8 cellular contexts compared by ENCODE assay signal in the genomic region with DNA sequence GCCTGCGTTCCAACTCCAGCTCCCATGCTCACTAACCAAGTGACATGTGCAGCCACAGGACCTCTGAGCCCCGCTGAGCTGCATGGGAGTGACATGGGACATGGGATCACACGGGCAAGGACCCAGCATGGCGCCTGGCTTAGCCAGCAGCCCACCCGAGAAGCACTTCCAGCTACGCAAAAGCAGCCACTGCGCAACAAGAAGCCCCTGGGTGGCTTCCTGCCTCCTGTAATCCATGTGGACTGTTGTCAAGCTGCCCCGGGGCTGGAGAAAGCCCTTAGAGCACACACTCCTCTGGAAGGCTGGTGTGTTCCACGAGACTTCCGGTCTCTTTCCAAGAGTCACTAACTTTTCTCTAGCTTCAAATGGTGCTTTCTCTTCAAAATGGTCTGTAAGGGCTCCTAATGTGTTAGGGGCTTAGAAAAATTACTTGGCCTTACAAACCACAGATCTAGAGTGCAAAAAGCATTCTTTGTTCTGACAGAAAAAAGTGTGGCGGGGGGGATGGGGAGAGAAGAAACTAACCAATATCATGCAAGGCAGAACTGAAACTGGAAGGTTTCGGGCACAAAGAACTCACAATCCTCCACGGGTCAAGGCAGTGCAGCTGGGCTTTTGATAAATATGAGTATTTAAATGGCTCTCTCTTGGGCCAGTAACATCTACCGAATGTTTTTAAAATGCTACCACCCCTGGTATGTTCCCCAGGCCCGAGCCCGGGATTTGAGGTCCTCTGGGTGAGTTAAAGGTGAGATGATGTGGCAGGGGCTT. TPM values are rescaled to one million over a fixed set of nuclear protein-coding genes. Genes with fewer than 3 reads are reported as not detected.
A peak's percentile ranks its signal among the peaks of the same experiment; 100 is the strongest.
DNase-seq lines count a peak whose midpoint lies in the region; ATAC-seq and TF ChIP-seq lines count a peak whose summit lies in the region.

No MANE protein-coding gene starts in this region.

- no peaks in the 10 kb centered on the region for H3K27me3 Mint-ChIP-seq in stimulated activated naive CD8-positive, alpha-beta T cell treated with anti-CD3 and anti-CD28 coated beads, Interleukin-15, amount 100 ng/mL, for 72 hours

- no peak overlapping the region for H3K27ac ChIP-seq in lower lobe of right lung

- H3K36me3 ChIP-seq in lower lobe of right lung = peaks cover 63% of the 10 kb centered on the region

- ATAC-seq in GM18873 (IDR thresholded peaks at IDR 0.05; ENCODE audit: low FRiP score, unreplicated experiment) (peak; percentile 46), HG02610 (IDR thresholded peaks at IDR 0.05; ENCODE audit: unreplicated experiment) (peak; percentile 50), lower lobe of right lung (no peak)
- no peak for ATAC-seq in stimulated activated naive CD8-positive, alpha-beta T cell treated with anti-CD3 and anti-CD28 coated beads, Interleukin-15, amount 100 ng/mL, for 72 hours

- no peak overlapping the region for H3K27ac Mint-ChIP-seq in stimulated activated naive CD8-positive, alpha-beta T cell treated with anti-CD3 and anti-CD28 coated beads, Interleukin-15, amount 100 ng/mL, for 72 hours

- H3K4me3 Mint-ChIP-seq in stimulated activated naive CD8-positive, alpha-beta T cell treated with anti-CD3 and anti-CD28 coated beads, Interleukin-15, amount 100 ng/mL, for 72 hours = no peak overlapping the region

- H3K4me1 Mint-ChIP-seq in stimulated activated naive CD8-positive, alpha-beta T cell treated with anti-CD3 and anti-CD28 coated beads, Interleukin-15, amount 100 ng/mL, for 72 hours = peaks cover 38% of the 10 kb centered on the region

- peaks cover 0 to 7% of the 10 kb centered on the region in 2 donors for H3K9me3 Mint-ChIP-seq in stimulated activated naive CD8-positive, alpha-beta T cell treated with anti-CD3 and anti-CD28 coated beads, Interleukin-15, amount 100 ng/mL, for 72 hours

- no peaks in the 10 kb centered on the region for H3K27me3 ChIP-seq in lower lobe of right lung (ENCODE audit: low read depth)

- no peaks in the 10 kb centered on the region for H3K9me3 ChIP-seq in lower lobe of right lung

- peaks cover 20% of the 10 kb centered on the region for H3K4me1 ChIP-seq in lower lobe of right lung

- DNase-seq in NOMO-1 treated with dmso at 0.1 percent for 144 hours (lab: John Stamatoyannopoulos, UW; ENCODE audit: unreplicated experiment) = peak; percentile 42
- peak; percentile 60 for DNase-seq in putamen (ENCODE audit: low spot score)
- no peak for DNase-seq in DMS153 (lab: John Stamatoyannopoulos, UW)
- no peak for DNase-seq in lower lobe of right lung
- DNase-seq in T-helper 2 cell = no peak
- no peak for DNase-seq in stimulated activated naive CD8-positive, alpha-beta T cell treated with anti-CD3 and anti-CD28 coated beads, Interleukin-15, amount 100 ng/mL, for 72 hours

- TF ChIP-seq CTCF in lower lobe of right lung (IDR thresholded peaks at IDR 0.05) = no peak

- no peak overlapping the region for H3K4me3 ChIP-seq in lower lobe of right lung

- intact Hi-C loops in lower lobe of right lung (cut with DNase I) = no loop called here

RNA-seq across cellular contexts. Expression of a gene that starts 5.5 kb away (rescaled TPM):
- total RNA-seq in lower lobe of right lung = 24.7 TPM

RNA-seq across cellular contexts. Expression of a gene that starts 46.1 kb away (rescaled TPM):
- 66.1 TPM for total RNA-seq in lower lobe of right lung

RNA-seq across cellular contexts. Expression of a gene that starts 53.2 kb away (rescaled TPM):
- total RNA-seq in lower lobe of right lung = 48.6 TPM

Comparison
In these comparisons a context has a peak if more than half of its experiments do, and no peak if none do; other contexts are left out.
1. ATAC-seq: peak in GM18873 (single experiment) and HG02610 (single experiment); none in lower lobe of right lung (0 of 2) and stimulated activated naive CD8-positive, alpha-beta T cell treated with anti-CD3 and anti-CD28 coated beads, Interleukin-15, amount 100 ng/mL, for 72 hours (single experiment).
2. DNase-seq: peak in NOMO-1 treated with dmso at 0.1 percent for 144 hours (single experiment) and putamen (single experiment); none in DMS153 (single experiment), lower lobe of right lung (single experiment), T-helper 2 cell (0 of 5) and stimulated activated naive CD8-positive, alpha-beta T cell treated with anti-CD3 and anti-CD28 coated beads, Interleukin-15, amount 100 ng/mL, for 72 hours (0 of 2).